Comparison of ENCODE assay signal across 10 cellular contexts in the genomic region with DNA sequence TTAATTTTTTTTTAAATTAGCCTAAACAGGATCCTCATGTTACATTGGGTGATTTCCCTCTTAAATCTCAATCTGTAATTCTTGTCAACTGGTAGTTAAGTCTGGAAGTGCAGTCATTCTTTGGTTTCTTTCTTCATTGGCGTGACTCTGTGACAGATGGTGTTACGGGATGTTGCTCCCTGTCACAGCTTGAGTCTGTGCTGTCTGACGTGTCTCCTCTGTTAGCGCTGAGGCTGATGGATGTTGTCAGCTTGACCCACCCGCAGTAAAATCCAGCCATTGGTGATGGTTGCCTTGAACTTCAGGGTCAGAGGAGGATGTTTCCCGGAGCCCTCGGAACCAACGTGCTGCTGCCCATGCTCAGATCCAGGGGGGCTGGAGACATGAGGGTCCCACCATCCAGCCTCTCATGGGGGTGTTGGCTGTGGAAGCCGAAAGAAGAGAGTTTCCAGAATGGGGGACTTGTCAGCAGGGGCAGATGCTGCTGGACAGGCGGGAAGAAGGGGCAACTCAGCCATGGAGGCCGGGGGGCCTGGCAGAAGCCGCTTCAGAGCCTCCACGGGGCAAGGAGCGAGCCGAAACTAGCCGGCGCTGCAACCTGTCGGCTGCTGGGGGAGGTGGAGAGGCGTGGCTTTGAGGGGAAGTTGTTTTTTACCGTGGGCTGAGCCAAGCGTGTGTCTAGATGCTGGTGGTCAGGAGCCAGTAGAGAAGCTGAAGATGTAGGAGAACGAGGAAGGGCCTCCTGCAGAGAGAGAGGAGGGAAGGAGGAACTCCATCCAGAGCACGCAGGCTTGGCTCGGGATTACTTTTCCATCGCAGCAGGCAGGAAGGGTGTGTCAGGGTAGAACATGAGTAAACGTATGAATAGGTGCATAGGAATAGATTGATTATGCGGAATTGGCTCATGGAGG. TPM values are rescaled to one million over a fixed set of nuclear protein-coding genes. Genes with fewer than 3 reads are reported as not detected.
DNase-seq lines count a peak whose midpoint lies in the region; ATAC-seq and TF ChIP-seq lines count a peak whose summit lies in the region.
"Had no signal": no experiment of that assay in that cellular context is flagged by ENCODE, and none has a peak within 500 bp of the region (broad histone marks: within the 10 kb centered on the region; RNA-seq: fewer than 3 reads in every experiment).

No MANE protein-coding gene starts in this region.

- peak overlapping the region; percentile 72 to 91 (median 87) for H3K27ac Mint-ChIP-seq in CD4-positive, CD25-positive, alpha-beta regulatory T cell
- peak overlapping the region in 9 of 10 donors; percentile 17 to 82 (median 71) for H3K27ac Mint-ChIP-seq in naive thymus-derived CD8-positive, alpha-beta T cell
- peak overlapping the region in 2 of 7 donors; percentile 18 to 43 for H3K27ac Mint-ChIP-seq in CD14-positive monocyte

- H3K4me3 ChIP-seq in CD4-positive, CD25-positive, alpha-beta regulatory T cell (ENCODE audit: low read depth, low read length): no peak overlapping the region
- no peak overlapping the region for H3K4me3 ChIP-seq in NB4 (ENCODE audit: low read depth, low read length)

- peak overlapping the region in 1 of 4 donors; percentile 21 for H3K4me3 Mint-ChIP-seq in CD4-positive, CD25-positive, alpha-beta regulatory T cell
- peak overlapping the region in 5 of 10 donors; percentile 1 to 67 (median 52) for H3K4me3 Mint-ChIP-seq in naive thymus-derived CD8-positive, alpha-beta T cell
- H3K4me3 Mint-ChIP-seq in CD14-positive monocyte: no peak overlapping the region

- H3K4me1 ChIP-seq in CD4-positive, CD25-positive, alpha-beta regulatory T cell (ENCODE audit: control insufficient read depth, insufficient read depth, low read length, poor library complexity, severe bottlenecking): peaks cover 25% of the 10 kb centered on the region

- H3K36me3 ChIP-seq in CD4-positive, CD25-positive, alpha-beta regulatory T cell (ENCODE audit: control insufficient read depth, insufficient read depth, low read length): peaks cover 31% of the 10 kb centered on the region

- POLR2A ChIA-PET in naive thymus-derived CD8-positive, alpha-beta T cell (lab: Charles Lee): no interaction called here

- H3K27me3 Mint-ChIP-seq in CD4-positive, CD25-positive, alpha-beta regulatory T cell: no peaks in the 10 kb centered on the region
- no peaks in the 10 kb centered on the region for H3K27me3 Mint-ChIP-seq in naive thymus-derived CD8-positive, alpha-beta T cell
- H3K27me3 Mint-ChIP-seq in CD14-positive monocyte (ENCODE audit: low read depth in 3 of 3): peaks cover 5 to 18% (median 15%) of the 10 kb centered on the region in 3 donors

- peaks cover 0 to 2% (median 0%) of the 10 kb centered on the region in 7 donors for H3K9me3 Mint-ChIP-seq in CD4-positive, CD25-positive, alpha-beta regulatory T cell
- H3K9me3 Mint-ChIP-seq in naive thymus-derived CD8-positive, alpha-beta T cell: no peaks in the 10 kb centered on the region
- H3K9me3 Mint-ChIP-seq in CD14-positive monocyte: peaks cover 0 to 5% (median 0%) of the 10 kb centered on the region in 7 donors

- intact Hi-C loops in CD14-positive monocyte (cut with micrococcal nuclease): no loop called here

- no peak overlapping the region for H3K27ac ChIP-seq in CD4-positive, CD25-positive, alpha-beta regulatory T cell (ENCODE audit: insufficient read depth, low read length, poor library complexity, severe bottlenecking)
- H3K27ac ChIP-seq in cingulate gyrus (ENCODE audit: low read depth, low read length): peak overlapping the region; percentile 65

- TF ChIP-seq CTCF in NB4 (IDR thresholded peaks at IDR 0.05; ENCODE audit: low read depth, low read length) (no peak), GM10266 (IDR thresholded peaks at IDR 0.05; ENCODE audit: control insufficient read depth, insufficient read depth, low read depth, missing control alignments) (no peak), CD14-positive monocyte (IDR thresholded peaks at IDR 0.05) (no peak)

- H3K4me1 Mint-ChIP-seq in CD4-positive, CD25-positive, alpha-beta regulatory T cell: peaks cover 17 to 55% (median 34%) of the 10 kb centered on the region in 4 donors
- peaks cover 18 to 50% (median 42%) of the 10 kb centered on the region in 4 donors for H3K4me1 Mint-ChIP-seq in naive thymus-derived CD8-positive, alpha-beta T cell
- peaks cover 29% of the 10 kb centered on the region for H3K4me1 Mint-ChIP-seq in CD14-positive monocyte

- no peak for TF ChIP-seq POLR2A in NB4 (IDR thresholded peaks at IDR 0.05; ENCODE audit: extremely low read depth, insufficient read length)

- H3K36me3 Mint-ChIP-seq in CD4-positive, CD25-positive, alpha-beta regulatory T cell: peaks cover 28% of the 10 kb centered on the region
- peaks cover 0 to 48% (median 7%) of the 10 kb centered on the region in 3 donors for H3K36me3 Mint-ChIP-seq in naive thymus-derived CD8-positive, alpha-beta T cell
- H3K36me3 Mint-ChIP-seq in CD14-positive monocyte: peaks cover 65 to 86% of the 10 kb centered on the region in 2 donors

- H3K27me3 ChIP-seq in CD4-positive, CD25-positive, alpha-beta regulatory T cell (ENCODE audit: control insufficient read depth, insufficient read depth, low read length): no peaks in the 10 kb centered on the region

- no peak for DNase-seq in CD4-positive, CD25-positive, alpha-beta regulatory T cell
- DNase-seq in NB4 (ENCODE audit: low read depth) (peak; percentile 34), GM10266 (ENCODE audit: extremely low spot score) (no peak), CD14-positive monocyte (ENCODE audit: low spot score) (no peak)
- DNase-seq in naive thymus-derived CD8-positive, alpha-beta T cell: peak in 1 of 10 donors; percentile 52
- DNase-seq: DND-41; stimulated activated CD4-positive, alpha-beta T cell treated with anti-CD3 and anti-CD28 coated beads, Interleukin-15, amount 100 ng/mL, for 24 hours had no signal

- no peaks in the 10 kb centered on the region for H3K9me3 ChIP-seq in CD4-positive, CD25-positive, alpha-beta regulatory T cell (ENCODE audit: control insufficient read depth in 2 of 2, low read length in 2 of 2)

- ATAC-seq in CD4-positive, CD25-positive, alpha-beta regulatory T cell (ENCODE audit: low read depth in 2 of 2): no peak
- ATAC-seq in naive thymus-derived CD8-positive, alpha-beta T cell: no peak
- no peak for ATAC-seq in HG03097 (IDR thresholded peaks at IDR 0.05; ENCODE audit: low FRiP score, unreplicated experiment)
- ATAC-seq in GM21723 (IDR thresholded peaks at IDR 0.05; ENCODE audit: unreplicated experiment): no peak

RNA-seq across cellular contexts. Expression of a gene that starts 3.5 kb away (rescaled TPM):
- total RNA-seq in CD4-positive, CD25-positive, alpha-beta regulatory T cell: 90.0 TPM
- 10 to 100 TPM; 46.8 to 56.1 (median 53.7) TPM for polyA plus RNA-seq in CD4-positive, CD25-positive, alpha-beta regulatory T cell
- total RNA-seq in naive thymus-derived CD8-positive, alpha-beta T cell: 100 to 1,000 TPM; 194 to 198 TPM
- 10 to 100 TPM; 26.1 to 37.5 (median 27.9) TPM for polyA plus RNA-seq in naive thymus-derived CD8-positive, alpha-beta T cell
- 10 to 100 TPM; 44.2 to 51.5 TPM for polyA plus RNA-seq in CD14-positive monocyte

RNA-seq across cellular contexts. Expression of a gene that starts 40.6 kb away (rescaled TPM):
- total RNA-seq in CD4-positive, CD25-positive, alpha-beta regulatory T cell: 67.8 TPM
- 10 to 100 TPM; 23.9 to 30.8 (median 28.4) TPM for polyA plus RNA-seq in CD4-positive, CD25-positive, alpha-beta regulatory T cell
- 10 to 100 TPM; 61.4 to 64.1 TPM for total RNA-seq in naive thymus-derived CD8-positive, alpha-beta T cell
- 10 to 100 TPM; 23.0 to 34.6 (median 23.6) TPM for polyA plus RNA-seq in naive thymus-derived CD8-positive, alpha-beta T cell
- 10 to 100 TPM; 20.1 to 25.5 TPM for polyA plus RNA-seq in CD14-positive monocyte
